ENCODE assay signal across 1 cellular context in the genomic region with DNA sequence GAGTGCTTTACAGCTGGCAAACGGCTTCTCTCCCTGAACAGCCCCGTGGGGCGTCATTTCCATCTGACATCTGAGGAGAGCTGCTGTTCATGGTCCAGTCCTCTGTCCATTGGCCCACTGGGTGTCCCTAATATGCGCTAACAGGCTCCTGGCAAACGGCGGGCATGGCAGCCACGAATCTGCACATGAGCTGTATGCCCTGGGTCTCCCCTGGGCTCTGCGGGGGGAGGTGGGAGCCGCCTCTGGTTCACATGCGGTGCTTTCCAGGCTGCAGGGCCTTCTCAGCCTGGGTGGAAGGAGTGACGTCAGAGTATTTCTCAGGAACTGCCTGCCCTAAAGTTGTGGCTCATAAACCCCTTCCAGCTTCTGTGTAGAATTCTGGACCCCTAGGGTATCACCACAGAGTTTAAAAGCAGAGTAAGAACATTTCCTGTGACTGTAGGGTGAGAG.
TF ChIP-seq lines count a peak whose summit lies in the region.

No MANE protein-coding gene starts in this region.

TF ChIP-seq in GM23338, 12 proteins besides CTCF, POLR2A, EP300 and RAD21 (continued from another document):
- TF ChIP-seq, protein P1, sequence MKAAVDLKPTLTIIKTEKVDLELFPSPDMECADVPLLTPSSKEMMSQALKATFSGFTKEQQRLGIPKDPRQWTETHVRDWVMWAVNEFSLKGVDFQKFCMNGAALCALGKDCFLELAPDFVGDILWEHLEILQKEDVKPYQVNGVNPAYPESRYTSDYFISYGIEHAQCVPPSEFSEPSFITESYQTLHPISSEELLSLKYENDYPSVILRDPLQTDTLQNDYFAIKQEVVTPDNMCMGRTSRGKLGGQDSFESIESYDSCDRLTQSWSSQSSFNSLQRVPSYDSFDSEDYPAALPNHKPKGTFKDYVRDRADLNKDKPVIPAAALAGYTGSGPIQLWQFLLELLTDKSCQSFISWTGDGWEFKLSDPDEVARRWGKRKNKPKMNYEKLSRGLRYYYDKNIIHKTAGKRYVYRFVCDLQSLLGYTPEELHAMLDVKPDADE (IDR thresholded peaks at IDR 0.05): no peak
- TF ChIP-seq NANOG (IDR thresholded peaks at IDR 0.05; ENCODE audit: borderline replicate concordance) (no peak), STAT1 (IDR thresholded peaks at IDR 0.05; ENCODE audit: unreplicated experiment) (no peak), POLR2AphosphoS5 (IDR thresholded peaks at IDR 0.05; ENCODE audit: low read depth) (no peak), ZNF331 (CRISPR knock-in tag; IDR thresholded peaks at IDR 0.05; ENCODE audit: low read depth) (no peak), EZH2 (IDR thresholded peaks at IDR 0.05; ENCODE audit: low read depth, unreplicated experiment) (no peak)
